ENCODE assay signal across 2 cellular contexts in the genomic region with DNA sequence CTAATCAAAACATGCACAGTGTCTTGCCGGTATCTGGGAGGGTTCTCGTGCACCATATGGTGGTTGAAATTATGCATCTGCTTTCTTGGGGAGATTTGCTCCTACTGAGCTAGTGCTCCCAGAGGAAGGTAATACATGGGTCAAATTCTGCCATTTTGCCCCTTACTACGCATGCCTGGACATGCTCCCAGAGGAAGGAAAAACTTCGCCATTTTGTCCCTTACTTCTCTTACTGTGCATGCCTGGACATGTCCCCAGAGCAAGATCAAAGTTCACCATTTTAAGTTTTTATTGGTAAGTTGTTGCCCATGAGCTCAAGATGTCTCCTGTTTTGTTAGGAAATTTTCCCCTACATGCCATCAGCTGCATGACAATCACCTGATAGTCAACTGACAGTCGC.
TF ChIP-seq lines count a peak whose summit lies in the region.

No MANE protein-coding gene starts in this region.

TF ChIP-seq in GM23338, 12 proteins besides CTCF, POLR2A, EP300 and RAD21 (continues in another document):
- TF ChIP-seq ZNF114 (CRISPR knock-in tag; IDR thresholded peaks at IDR 0.05) (no peak), EZH2 (IDR thresholded peaks at IDR 0.05; ENCODE audit: low read depth, unreplicated experiment) (no peak), JUNB (IDR thresholded peaks at IDR 0.05; ENCODE audit: unreplicated experiment) (no peak), CREB1 (CRISPR knock-in tag; IDR thresholded peaks at IDR 0.05; ENCODE audit: low read depth) (no peak), EZH2phosphoT487 (IDR thresholded peaks at IDR 0.05; ENCODE audit: unreplicated experiment) (no peak), ZNF331 (CRISPR knock-in tag; IDR thresholded peaks at IDR 0.05; ENCODE audit: low read depth) (no peak), STAT1 (IDR thresholded peaks at IDR 0.05; ENCODE audit: unreplicated experiment) (no peak)
- TF ChIP-seq, protein P1, sequence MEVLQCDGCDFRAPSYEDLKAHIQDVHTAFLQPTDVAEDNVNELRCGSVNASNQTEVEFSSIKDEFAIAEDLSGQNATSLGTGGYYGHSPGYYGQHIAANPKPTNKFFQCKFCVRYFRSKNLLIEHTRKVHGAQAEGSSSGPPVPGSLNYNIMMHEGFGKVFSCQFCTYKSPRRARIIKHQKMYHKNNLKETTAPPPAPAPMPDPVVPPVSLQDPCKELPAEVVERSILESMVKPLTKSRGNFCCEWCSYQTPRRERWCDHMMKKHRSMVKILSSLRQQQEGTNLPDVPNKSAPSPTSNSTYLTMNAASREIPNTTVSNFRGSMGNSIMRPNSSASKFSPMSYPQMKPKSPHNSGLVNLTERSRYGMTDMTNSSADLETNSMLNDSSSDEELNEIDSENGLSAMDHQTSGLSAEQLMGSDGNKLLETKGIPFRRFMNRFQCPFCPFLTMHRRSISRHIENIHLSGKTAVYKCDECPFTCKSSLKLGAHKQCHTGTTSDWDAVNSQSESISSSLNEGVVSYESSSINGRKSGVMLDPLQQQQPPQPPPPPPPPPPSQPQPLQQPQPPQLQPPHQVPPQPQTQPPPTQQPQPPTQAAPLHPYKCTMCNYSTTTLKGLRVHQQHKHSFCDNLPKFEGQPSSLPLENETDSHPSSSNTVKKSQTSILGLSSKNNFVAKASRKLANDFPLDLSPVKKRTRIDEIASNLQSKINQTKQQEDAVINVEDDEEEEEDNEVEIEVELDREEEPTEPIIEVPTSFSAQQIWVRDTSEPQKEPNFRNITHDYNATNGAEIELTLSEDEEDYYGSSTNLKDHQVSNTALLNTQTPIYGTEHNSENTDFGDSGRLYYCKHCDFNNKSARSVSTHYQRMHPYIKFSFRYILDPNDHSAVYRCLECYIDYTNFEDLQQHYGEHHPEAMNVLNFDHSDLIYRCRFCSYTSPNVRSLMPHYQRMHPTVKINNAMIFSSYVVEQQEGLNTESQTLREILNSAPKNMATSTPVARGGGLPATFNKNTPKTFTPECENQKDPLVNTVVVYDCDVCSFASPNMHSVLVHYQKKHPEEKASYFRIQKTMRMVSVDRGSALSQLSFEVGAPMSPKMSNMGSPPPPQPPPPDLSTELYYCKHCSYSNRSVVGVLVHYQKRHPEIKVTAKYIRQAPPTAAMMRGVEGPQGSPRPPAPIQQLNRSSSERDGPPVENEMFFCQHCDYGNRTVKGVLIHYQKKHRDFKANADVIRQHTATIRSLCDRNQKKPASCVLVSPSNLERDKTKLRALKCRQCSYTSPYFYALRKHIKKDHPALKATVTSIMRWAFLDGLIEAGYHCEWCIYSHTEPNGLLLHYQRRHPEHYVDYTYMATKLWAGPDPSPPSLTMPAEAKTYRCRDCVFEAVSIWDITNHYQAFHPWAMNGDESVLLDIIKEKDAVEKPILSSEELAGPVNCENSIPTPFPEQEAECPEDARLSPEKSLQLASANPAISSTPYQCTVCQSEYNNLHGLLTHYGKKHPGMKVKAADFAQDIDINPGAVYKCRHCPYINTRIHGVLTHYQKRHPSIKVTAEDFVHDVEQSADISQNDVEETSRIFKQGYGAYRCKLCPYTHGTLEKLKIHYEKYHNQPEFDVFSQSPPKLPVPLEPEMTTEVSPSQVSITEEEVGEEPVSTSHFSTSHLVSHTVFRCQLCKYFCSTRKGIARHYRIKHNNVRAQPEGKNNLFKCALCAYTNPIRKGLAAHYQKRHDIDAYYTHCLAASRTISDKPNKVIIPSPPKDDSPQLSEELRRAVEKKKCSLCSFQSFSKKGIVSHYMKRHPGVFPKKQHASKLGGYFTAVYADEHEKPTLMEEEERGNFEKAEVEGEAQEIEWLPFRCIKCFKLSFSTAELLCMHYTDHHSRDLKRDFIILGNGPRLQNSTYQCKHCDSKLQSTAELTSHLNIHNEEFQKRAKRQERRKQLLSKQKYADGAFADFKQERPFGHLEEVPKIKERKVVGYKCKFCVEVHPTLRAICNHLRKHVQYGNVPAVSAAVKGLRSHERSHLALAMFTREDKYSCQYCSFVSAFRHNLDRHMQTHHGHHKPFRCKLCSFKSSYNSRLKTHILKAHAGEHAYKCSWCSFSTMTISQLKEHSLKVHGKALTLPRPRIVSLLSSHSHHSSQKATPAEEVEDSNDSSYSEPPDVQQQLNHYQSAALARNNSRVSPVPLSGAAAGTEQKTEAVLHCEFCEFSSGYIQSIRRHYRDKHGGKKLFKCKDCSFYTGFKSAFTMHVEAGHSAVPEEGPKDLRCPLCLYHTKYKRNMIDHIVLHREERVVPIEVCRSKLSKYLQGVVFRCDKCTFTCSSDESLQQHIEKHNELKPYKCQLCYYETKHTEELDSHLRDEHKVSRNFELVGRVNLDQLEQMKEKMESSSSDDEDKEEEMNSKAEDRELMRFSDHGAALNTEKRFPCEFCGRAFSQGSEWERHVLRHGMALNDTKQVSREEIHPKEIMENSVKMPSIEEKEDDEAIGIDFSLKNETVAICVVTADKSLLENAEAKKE (CRISPR knock-in tag; IDR thresholded peaks at IDR 0.05), result no peak
- TF ChIP-seq, protein P2, sequence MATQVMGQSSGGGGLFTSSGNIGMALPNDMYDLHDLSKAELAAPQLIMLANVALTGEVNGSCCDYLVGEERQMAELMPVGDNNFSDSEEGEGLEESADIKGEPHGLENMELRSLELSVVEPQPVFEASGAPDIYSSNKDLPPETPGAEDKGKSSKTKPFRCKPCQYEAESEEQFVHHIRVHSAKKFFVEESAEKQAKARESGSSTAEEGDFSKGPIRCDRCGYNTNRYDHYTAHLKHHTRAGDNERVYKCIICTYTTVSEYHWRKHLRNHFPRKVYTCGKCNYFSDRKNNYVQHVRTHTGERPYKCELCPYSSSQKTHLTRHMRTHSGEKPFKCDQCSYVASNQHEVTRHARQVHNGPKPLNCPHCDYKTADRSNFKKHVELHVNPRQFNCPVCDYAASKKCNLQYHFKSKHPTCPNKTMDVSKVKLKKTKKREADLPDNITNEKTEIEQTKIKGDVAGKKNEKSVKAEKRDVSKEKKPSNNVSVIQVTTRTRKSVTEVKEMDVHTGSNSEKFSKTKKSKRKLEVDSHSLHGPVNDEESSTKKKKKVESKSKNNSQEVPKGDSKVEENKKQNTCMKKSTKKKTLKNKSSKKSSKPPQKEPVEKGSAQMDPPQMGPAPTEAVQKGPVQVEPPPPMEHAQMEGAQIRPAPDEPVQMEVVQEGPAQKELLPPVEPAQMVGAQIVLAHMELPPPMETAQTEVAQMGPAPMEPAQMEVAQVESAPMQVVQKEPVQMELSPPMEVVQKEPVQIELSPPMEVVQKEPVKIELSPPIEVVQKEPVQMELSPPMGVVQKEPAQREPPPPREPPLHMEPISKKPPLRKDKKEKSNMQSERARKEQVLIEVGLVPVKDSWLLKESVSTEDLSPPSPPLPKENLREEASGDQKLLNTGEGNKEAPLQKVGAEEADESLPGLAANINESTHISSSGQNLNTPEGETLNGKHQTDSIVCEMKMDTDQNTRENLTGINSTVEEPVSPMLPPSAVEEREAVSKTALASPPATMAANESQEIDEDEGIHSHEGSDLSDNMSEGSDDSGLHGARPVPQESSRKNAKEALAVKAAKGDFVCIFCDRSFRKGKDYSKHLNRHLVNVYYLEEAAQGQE (IDR thresholded peaks at IDR 0.05; ENCODE audit: unreplicated experiment), result no peak
- TF ChIP-seq, protein P3, sequence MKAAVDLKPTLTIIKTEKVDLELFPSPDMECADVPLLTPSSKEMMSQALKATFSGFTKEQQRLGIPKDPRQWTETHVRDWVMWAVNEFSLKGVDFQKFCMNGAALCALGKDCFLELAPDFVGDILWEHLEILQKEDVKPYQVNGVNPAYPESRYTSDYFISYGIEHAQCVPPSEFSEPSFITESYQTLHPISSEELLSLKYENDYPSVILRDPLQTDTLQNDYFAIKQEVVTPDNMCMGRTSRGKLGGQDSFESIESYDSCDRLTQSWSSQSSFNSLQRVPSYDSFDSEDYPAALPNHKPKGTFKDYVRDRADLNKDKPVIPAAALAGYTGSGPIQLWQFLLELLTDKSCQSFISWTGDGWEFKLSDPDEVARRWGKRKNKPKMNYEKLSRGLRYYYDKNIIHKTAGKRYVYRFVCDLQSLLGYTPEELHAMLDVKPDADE (IDR thresholded peaks at IDR 0.05), result no peak

TF ChIP-seq in H1, 55 proteins besides CTCF, POLR2A, EP300 and RAD21:
- TF ChIP-seq SP1 (IDR thresholded peaks at IDR 0.05; ENCODE audit: low read depth, low read length) (no peak), SP2 (IDR thresholded peaks at IDR 0.05; ENCODE audit: low read length) (no peak), SUZ12 (IDR thresholded peaks at IDR 0.05; ENCODE audit: low read length) (no peak), YY1 (IDR thresholded peaks at IDR 0.05; ENCODE audit: low read depth, low read length) (no peak), EGR1 (IDR thresholded peaks at IDR 0.05; ENCODE audit: borderline replicate concordance, low read depth, low read length) (no peak), GTF2F1 (IDR thresholded peaks at IDR 0.05; ENCODE audit: borderline replicate concordance, low read depth, low read length) (no peak), SP4 (IDR thresholded peaks at IDR 0.05; ENCODE audit: low read length) (no peak)
- TF ChIP-seq, protein P4, sequence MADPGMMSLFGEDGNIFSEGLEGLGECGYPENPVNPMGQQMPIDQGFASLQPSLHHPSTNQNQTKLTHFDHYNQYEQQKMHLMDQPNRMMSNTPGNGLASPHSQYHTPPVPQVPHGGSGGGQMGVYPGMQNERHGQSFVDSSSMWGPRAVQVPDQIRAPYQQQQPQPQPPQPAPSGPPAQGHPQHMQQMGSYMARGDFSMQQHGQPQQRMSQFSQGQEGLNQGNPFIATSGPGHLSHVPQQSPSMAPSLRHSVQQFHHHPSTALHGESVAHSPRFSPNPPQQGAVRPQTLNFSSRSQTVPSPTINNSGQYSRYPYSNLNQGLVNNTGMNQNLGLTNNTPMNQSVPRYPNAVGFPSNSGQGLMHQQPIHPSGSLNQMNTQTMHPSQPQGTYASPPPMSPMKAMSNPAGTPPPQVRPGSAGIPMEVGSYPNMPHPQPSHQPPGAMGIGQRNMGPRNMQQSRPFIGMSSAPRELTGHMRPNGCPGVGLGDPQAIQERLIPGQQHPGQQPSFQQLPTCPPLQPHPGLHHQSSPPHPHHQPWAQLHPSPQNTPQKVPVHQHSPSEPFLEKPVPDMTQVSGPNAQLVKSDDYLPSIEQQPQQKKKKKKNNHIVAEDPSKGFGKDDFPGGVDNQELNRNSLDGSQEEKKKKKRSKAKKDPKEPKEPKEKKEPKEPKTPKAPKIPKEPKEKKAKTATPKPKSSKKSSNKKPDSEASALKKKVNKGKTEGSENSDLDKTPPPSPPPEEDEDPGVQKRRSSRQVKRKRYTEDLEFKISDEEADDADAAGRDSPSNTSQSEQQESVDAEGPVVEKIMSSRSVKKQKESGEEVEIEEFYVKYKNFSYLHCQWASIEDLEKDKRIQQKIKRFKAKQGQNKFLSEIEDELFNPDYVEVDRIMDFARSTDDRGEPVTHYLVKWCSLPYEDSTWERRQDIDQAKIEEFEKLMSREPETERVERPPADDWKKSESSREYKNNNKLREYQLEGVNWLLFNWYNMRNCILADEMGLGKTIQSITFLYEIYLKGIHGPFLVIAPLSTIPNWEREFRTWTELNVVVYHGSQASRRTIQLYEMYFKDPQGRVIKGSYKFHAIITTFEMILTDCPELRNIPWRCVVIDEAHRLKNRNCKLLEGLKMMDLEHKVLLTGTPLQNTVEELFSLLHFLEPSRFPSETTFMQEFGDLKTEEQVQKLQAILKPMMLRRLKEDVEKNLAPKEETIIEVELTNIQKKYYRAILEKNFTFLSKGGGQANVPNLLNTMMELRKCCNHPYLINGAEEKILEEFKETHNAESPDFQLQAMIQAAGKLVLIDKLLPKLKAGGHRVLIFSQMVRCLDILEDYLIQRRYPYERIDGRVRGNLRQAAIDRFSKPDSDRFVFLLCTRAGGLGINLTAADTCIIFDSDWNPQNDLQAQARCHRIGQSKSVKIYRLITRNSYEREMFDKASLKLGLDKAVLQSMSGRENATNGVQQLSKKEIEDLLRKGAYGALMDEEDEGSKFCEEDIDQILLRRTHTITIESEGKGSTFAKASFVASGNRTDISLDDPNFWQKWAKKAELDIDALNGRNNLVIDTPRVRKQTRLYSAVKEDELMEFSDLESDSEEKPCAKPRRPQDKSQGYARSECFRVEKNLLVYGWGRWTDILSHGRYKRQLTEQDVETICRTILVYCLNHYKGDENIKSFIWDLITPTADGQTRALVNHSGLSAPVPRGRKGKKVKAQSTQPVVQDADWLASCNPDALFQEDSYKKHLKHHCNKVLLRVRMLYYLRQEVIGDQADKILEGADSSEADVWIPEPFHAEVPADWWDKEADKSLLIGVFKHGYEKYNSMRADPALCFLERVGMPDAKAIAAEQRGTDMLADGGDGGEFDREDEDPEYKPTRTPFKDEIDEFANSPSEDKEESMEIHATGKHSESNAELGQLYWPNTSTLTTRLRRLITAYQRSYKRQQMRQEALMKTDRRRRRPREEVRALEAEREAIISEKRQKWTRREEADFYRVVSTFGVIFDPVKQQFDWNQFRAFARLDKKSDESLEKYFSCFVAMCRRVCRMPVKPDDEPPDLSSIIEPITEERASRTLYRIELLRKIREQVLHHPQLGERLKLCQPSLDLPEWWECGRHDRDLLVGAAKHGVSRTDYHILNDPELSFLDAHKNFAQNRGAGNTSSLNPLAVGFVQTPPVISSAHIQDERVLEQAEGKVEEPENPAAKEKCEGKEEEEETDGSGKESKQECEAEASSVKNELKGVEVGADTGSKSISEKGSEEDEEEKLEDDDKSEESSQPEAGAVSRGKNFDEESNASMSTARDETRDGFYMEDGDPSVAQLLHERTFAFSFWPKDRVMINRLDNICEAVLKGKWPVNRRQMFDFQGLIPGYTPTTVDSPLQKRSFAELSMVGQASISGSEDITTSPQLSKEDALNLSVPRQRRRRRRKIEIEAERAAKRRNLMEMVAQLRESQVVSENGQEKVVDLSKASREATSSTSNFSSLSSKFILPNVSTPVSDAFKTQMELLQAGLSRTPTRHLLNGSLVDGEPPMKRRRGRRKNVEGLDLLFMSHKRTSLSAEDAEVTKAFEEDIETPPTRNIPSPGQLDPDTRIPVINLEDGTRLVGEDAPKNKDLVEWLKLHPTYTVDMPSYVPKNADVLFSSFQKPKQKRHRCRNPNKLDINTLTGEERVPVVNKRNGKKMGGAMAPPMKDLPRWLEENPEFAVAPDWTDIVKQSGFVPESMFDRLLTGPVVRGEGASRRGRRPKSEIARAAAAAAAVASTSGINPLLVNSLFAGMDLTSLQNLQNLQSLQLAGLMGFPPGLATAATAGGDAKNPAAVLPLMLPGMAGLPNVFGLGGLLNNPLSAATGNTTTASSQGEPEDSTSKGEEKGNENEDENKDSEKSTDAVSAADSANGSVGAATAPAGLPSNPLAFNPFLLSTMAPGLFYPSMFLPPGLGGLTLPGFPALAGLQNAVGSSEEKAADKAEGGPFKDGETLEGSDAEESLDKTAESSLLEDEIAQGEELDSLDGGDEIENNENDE (IDR thresholded peaks at IDR 0.05; ENCODE audit: insufficient replicate concordance, low read length), result no peak
